Comparison of ENCODE assay signal across 9 cellular contexts in the genomic region with DNA sequence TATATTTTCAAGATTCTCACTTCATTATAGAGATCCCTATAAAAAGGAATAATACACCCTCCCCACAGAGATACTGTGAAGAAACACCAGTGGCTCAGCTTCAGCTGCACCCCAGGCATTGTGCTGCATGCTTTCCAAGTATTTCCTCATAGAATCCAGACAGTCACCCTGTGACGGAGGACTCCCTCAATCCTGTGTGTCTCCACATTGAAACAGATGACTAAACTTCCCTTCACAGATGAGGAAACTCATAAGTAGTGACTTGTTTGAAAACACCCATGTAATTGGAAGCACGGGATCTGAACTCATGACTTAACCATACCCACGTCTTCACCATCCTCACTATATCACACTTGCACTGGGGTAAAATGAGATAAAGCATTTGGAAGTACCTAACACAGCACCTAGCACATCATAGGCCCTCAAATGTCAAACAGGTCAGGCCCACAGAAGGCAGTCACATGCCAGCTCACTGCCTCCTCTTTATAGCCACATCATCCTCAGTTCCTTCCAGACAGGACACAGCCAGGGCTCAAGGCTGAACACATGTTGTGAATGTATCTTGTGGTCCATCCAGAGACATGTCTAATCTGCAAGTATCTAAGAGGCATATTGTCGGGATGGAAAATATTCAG. TPM values are rescaled to one million over a fixed set of nuclear protein-coding genes. Genes with fewer than 3 reads are reported as not detected.
DNase-seq lines count a peak whose midpoint lies in the region; ATAC-seq and TF ChIP-seq lines count a peak whose summit lies in the region.
"Had no signal": no experiment of that assay in that cellular context is flagged by ENCODE, and none has a peak within 500 bp of the region (broad histone marks: within the 10 kb centered on the region; RNA-seq: fewer than 3 reads in every experiment).

No MANE protein-coding gene starts in this region.

- 85% methylated on average over 4 of the region's 4 CpGs for WGBS in mesenchymal stem cell

- no peak overlapping the region for H2BK15ac ChIP-seq in mesenchymal stem cell (ENCODE audit: low read depth, poor library complexity, severe bottlenecking)

- H2BK12ac ChIP-seq in mesenchymal stem cell (ENCODE audit: low read length in 2 of 2) = no peak overlapping the region

- no peak overlapping the region for H4K8ac ChIP-seq in mesenchymal stem cell (ENCODE audit: low read length)

- no peak overlapping the region for H4K91ac ChIP-seq in mesenchymal stem cell (ENCODE audit: low read length)

- no peak overlapping the region for H2AFZ ChIP-seq in mesenchymal stem cell (ENCODE audit: low read depth, low read length)

- TF ChIP-seq CTCF in dorsolateral prefrontal cortex (IDR thresholded peaks at IDR 0.05 in 54 of 56, conservative IDR thresholded peaks at IDR 0.05 in 2 of 56; ENCODE audit: low read depth in 1 of 56, partially characterized antibody in 56 of 56) (no peak), vagina (IDR thresholded peaks at IDR 0.05) (no peak), GM10266 (IDR thresholded peaks at IDR 0.05; ENCODE audit: control insufficient read depth, insufficient read depth, low read depth, missing control alignments) (no peak)

- ATAC-seq in activated T-cell treated with anti-CD3 and anti-CD28 coated beads, Interleukin-2, amount 50 U/mL, for 72 hours (replicated peaks in 1 of 2) = peak in 1 of 2 donors; percentile 12
- ATAC-seq in HG03045 (IDR thresholded peaks at IDR 0.05; ENCODE audit: unreplicated experiment) = no peak

- H3K9ac ChIP-seq in mesenchymal stem cell (ENCODE audit: low read length) = peak overlapping the region; percentile 85

- H3K27ac ChIP-seq in dorsolateral prefrontal cortex = peak overlapping the region in 44 of 59 donors; percentile 2 to 83 (median 46)
- no peak overlapping the region for H3K27ac ChIP-seq in mesenchymal stem cell (ENCODE audit: low read length, poor library complexity, severe bottlenecking)
- H3K27ac ChIP-seq in vagina = peak overlapping the region; percentile 36

- H2AK5ac ChIP-seq in mesenchymal stem cell (ENCODE audit: low read length, severe bottlenecking) = no peak overlapping the region

- H3K79me1 ChIP-seq in mesenchymal stem cell (replicated peaks; ENCODE audit: low read length, poor library complexity, severe bottlenecking) = peaks cover 9% of the 10 kb centered on the region

- peak overlapping the region; percentile 38 for H3K27ac Mint-ChIP-seq in activated T-cell treated with anti-CD3 and anti-CD28 coated beads, Interleukin-2, amount 50 U/mL, for 72 hours
- H3K27ac Mint-ChIP-seq in activated T-cell treated with anti-CD3 and anti-CD28 coated beads, Interleukin-2, amount 50 U/mL, for 24 hours = no peak overlapping the region

- H3K36me3 Mint-ChIP-seq in activated T-cell treated with anti-CD3 and anti-CD28 coated beads, Interleukin-2, amount 50 U/mL, for 72 hours (ENCODE audit: insufficient read depth in 2 of 2) = peaks cover 0 to 2% of the 10 kb centered on the region in 2 donors
- H3K36me3 Mint-ChIP-seq in activated T-cell treated with anti-CD3 and anti-CD28 coated beads, Interleukin-2, amount 50 U/mL, for 24 hours (ENCODE audit: low read depth) = peaks cover 12% of the 10 kb centered on the region

- H3K9me3 ChIP-seq in mesenchymal stem cell (ENCODE audit: control insufficient read depth, low read length) (no peaks in the 10 kb centered on the region), vagina (no peaks in the 10 kb centered on the region)

- no peak overlapping the region for H3K14ac ChIP-seq in mesenchymal stem cell (ENCODE audit: low read length in 2 of 2)

- no peaks in the 10 kb centered on the region for H3K27me3 Mint-ChIP-seq in activated T-cell treated with anti-CD3 and anti-CD28 coated beads, Interleukin-2, amount 50 U/mL, for 72 hours (ENCODE audit: low read depth)
- no peaks in the 10 kb centered on the region for H3K27me3 Mint-ChIP-seq in activated T-cell treated with anti-CD3 and anti-CD28 coated beads, Interleukin-2, amount 50 U/mL, for 24 hours

- no peak overlapping the region for H2BK5ac ChIP-seq in mesenchymal stem cell (ENCODE audit: low read depth, low read length, poor library complexity, severe bottlenecking)

- intact Hi-C loops in dorsolateral prefrontal cortex (cut with DNase I) = loop anchor here (2.0 to 10.0 kb wide), 4 partner anchors 145 to 359 kb away; a partner anchor contains a TSS
- intact Hi-C loops in vagina (cut with DNase I) = loop anchor here (10.0 kb wide), 1 partner anchor 53 kb away; a partner anchor contains a TSS

- no peak overlapping the region for H3K18ac ChIP-seq in mesenchymal stem cell (ENCODE audit: low read depth in 1 of 2, low read length in 2 of 2)

- H3K9me3 Mint-ChIP-seq in activated T-cell treated with anti-CD3 and anti-CD28 coated beads, Interleukin-2, amount 50 U/mL, for 72 hours = no peaks in the 10 kb centered on the region
- H3K9me3 Mint-ChIP-seq in activated T-cell treated with anti-CD3 and anti-CD28 coated beads, Interleukin-2, amount 50 U/mL, for 24 hours = no peaks in the 10 kb centered on the region

- peaks cover 14% of the 10 kb centered on the region for H3K4me1 Mint-ChIP-seq in activated T-cell treated with anti-CD3 and anti-CD28 coated beads, Interleukin-2, amount 50 U/mL, for 72 hours (ENCODE audit: low read depth)
- H3K4me1 Mint-ChIP-seq in activated T-cell treated with anti-CD3 and anti-CD28 coated beads, Interleukin-2, amount 50 U/mL, for 24 hours (ENCODE audit: low read depth) = peaks cover 5% of the 10 kb centered on the region

- no peak overlapping the region for H3K4me3 Mint-ChIP-seq in activated T-cell treated with anti-CD3 and anti-CD28 coated beads, Interleukin-2, amount 50 U/mL, for 72 hours
- H3K4me3 Mint-ChIP-seq in activated T-cell treated with anti-CD3 and anti-CD28 coated beads, Interleukin-2, amount 50 U/mL, for 24 hours = no peak overlapping the region

- H3K36me3 ChIP-seq in mesenchymal stem cell (ENCODE audit: control insufficient read depth in 1 of 2, insufficient read depth in 2 of 2, low read depth in 1 of 2, low read length in 2 of 2) (peaks cover 28 to 35% of the 10 kb centered on the region in 2 experiments), vagina (no peaks in the 10 kb centered on the region)

- H2BK120ac ChIP-seq in mesenchymal stem cell (ENCODE audit: low read depth, low read length) = no peak overlapping the region

- H3K4me3 ChIP-seq in dorsolateral prefrontal cortex = no peak overlapping the region
- no peak overlapping the region for H3K4me3 ChIP-seq in mesenchymal stem cell (ENCODE audit: insufficient read depth in 1 of 2, low read depth in 1 of 2, low read length in 2 of 2)
- H3K4me3 ChIP-seq in vagina = no peak overlapping the region

- H3K4me1 ChIP-seq in mesenchymal stem cell (ENCODE audit: control insufficient read depth, insufficient read depth, low read depth, low read length) = peaks cover 17% of the 10 kb centered on the region
- H3K4me1 ChIP-seq in vagina = peaks cover 18% of the 10 kb centered on the region

- TF ChIP-seq POLR2A in vagina (IDR thresholded peaks at IDR 0.05) = no peak

- H3K23ac ChIP-seq in mesenchymal stem cell (ENCODE audit: low read length in 2 of 2) = no peak overlapping the region

- H3K4me2 ChIP-seq in mesenchymal stem cell (ENCODE audit: low read length, poor library complexity, severe bottlenecking) = no peak overlapping the region

- H3K4ac ChIP-seq in mesenchymal stem cell (ENCODE audit: low read depth in 1 of 2, low read length in 2 of 2) = no peak overlapping the region

- H3K27me3 ChIP-seq in dorsolateral prefrontal cortex (no peaks in the 10 kb centered on the region), mesenchymal stem cell (ENCODE audit: control insufficient read depth in 1 of 2, insufficient read depth in 1 of 2, low read length in 2 of 2) (no peaks in the 10 kb centered on the region), vagina (no peaks in the 10 kb centered on the region)

- no peak for DNase-seq in activated T-cell treated with anti-CD3 and anti-CD28 coated beads, Interleukin-2, amount 50 U/mL, for 72 hours
- DNase-seq in activated T-cell treated with anti-CD3 and anti-CD28 coated beads, Interleukin-2, amount 50 U/mL, for 24 hours = no peak
- DNase-seq in dorsolateral prefrontal cortex (peak in 1 of 10 donors; percentile 66), mesenchymal stem cell (peak; percentile 81), vagina (ENCODE audit: extremely low spot score in 2 of 2) (peak in 1 of 2 donors; percentile 91), GM10266 (ENCODE audit: extremely low spot score) (no peak), AML-193 (lab: John Stamatoyannopoulos, UW) (no peak)
- DNase-seq: cortex of kidney had no signal

RNA-seq across cellular contexts. Expression of a gene that starts 55.2 kb away (rescaled TPM):
- 1 to 10 TPM; 1.4 to 4.5 TPM for total RNA-seq in activated T-cell treated with anti-CD3 and anti-CD28 coated beads, Interleukin-2, amount 50 U/mL, for 72 hours
- total RNA-seq in dorsolateral prefrontal cortex (10 to 100 TPM in 108 of 120 experiments, 1 to 10 TPM in 12; 7.9 to 19.9 (median 13.2) TPM), vagina (15.7 TPM)
- polyA plus RNA-seq in mesenchymal stem cell (2013, experiment 1 of 2) = 6.1 TPM
- 5.8 TPM for polyA plus RNA-seq in mesenchymal stem cell (2013, experiment 2 of 2)
